9 cellular contexts compared by ENCODE assay signal in genomic region chr2:159290289-159290907, GRCh38. TPM values are rescaled to one million over a fixed set of nuclear protein-coding genes. Genes with fewer than 3 reads are reported as not detected.
A peak's percentile ranks its signal among the peaks of the same experiment; 100 is the strongest.
DNase-seq lines count a peak whose midpoint lies in the region; ATAC-seq and TF ChIP-seq lines count a peak whose summit lies in the region.
"Had no signal": no experiment of that assay in that cellular context is flagged by ENCODE, and none has a peak within 500 bp of the region (broad histone marks: within the 10 kb centered on the region; RNA-seq: fewer than 3 reads in every experiment).

No MANE protein-coding gene starts in this region.

- no peak overlapping the region for H3K27ac ChIP-seq in upper lobe of right lung

- intact Hi-C loops in mucosa of descending colon (cut with DNase I, micrococcal nuclease): no loop called here
- intact Hi-C loops in upper lobe of right lung (cut with DNase I): no loop called here

- no peaks in the 10 kb centered on the region for H3K4me1 ChIP-seq in mucosa of descending colon (ENCODE audit: low read depth)
- no peaks in the 10 kb centered on the region for H3K4me1 ChIP-seq in upper lobe of right lung

- no peaks in the 10 kb centered on the region for H3K36me3 ChIP-seq in mucosa of descending colon (ENCODE audit: low read depth)
- no peaks in the 10 kb centered on the region for H3K36me3 ChIP-seq in upper lobe of right lung

- no peaks in the 10 kb centered on the region for H3K36me3 Mint-ChIP-seq in progenitor cell of endocrine pancreas (ENCODE audit: insufficient read depth)
- H3K36me3 Mint-ChIP-seq: IgD-negative memory B cell had no signal

- no peak overlapping the region for H3K4me3 Mint-ChIP-seq in progenitor cell of endocrine pancreas (ENCODE audit: low read depth)

- H3K27me3 ChIP-seq in upper lobe of right lung: no peaks in the 10 kb centered on the region

- DNase-seq in D341Med (ENCODE audit: low spot score) (peak; percentile 40), HuH-7.5 (ENCODE audit: low spot score) (peak; percentile 12), SIG-M5 treated with dmso at 0.1 percent for 504 hours (lab: John Stamatoyannopoulos, UW; ENCODE audit: unreplicated experiment) (peak; percentile 91), fibroblast of the conjunctiva (ENCODE audit: low read depth) (peak; percentile 92), progenitor cell of endocrine pancreas (ENCODE audit: low spot score, unreplicated experiment) (no peak), mucosa of descending colon (no peak), upper lobe of right lung (no peak)

- H3K27me3 Mint-ChIP-seq in progenitor cell of endocrine pancreas: no peaks in the 10 kb centered on the region

- no peaks in the 10 kb centered on the region for H3K9me3 ChIP-seq in mucosa of descending colon
- H3K9me3 ChIP-seq in upper lobe of right lung: no peaks in the 10 kb centered on the region

- TF ChIP-seq CTCF in progenitor cell of endocrine pancreas (IDR thresholded peaks at IDR 0.05; ENCODE audit: unreplicated experiment): no peak
- TF ChIP-seq CTCF in mucosa of descending colon (IDR thresholded peaks at IDR 0.05): no peak
- TF ChIP-seq CTCF in upper lobe of right lung (IDR thresholded peaks at IDR 0.05): no peak

- no peaks in the 10 kb centered on the region for H3K9me3 Mint-ChIP-seq in progenitor cell of endocrine pancreas (ENCODE audit: low read depth)
- H3K9me3 Mint-ChIP-seq: IgD-negative memory B cell had no signal

- ATAC-seq in mucosa of descending colon: no peak
- ATAC-seq in upper lobe of right lung: no peak
- ATAC-seq in GM18909 (IDR thresholded peaks at IDR 0.05; ENCODE audit: poor library complexity, unreplicated experiment): no peak

- no peak overlapping the region for H3K27ac Mint-ChIP-seq in progenitor cell of endocrine pancreas
- H3K27ac Mint-ChIP-seq: IgD-negative memory B cell had no signal

- peaks cover 10% of the 10 kb centered on the region for H3K4me1 Mint-ChIP-seq in progenitor cell of endocrine pancreas (ENCODE audit: low read depth)

- H3K4me3 ChIP-seq in mucosa of descending colon (no peak overlapping the region), upper lobe of right lung (no peak overlapping the region)

RNA-seq across cellular contexts. Expression of gene WDSUB1, which starts 3.9 kb away (rescaled TPM):
- total RNA-seq in progenitor cell of endocrine pancreas (13.0 and 14.9 TPM in 2 replicates), mucosa of descending colon (10 to 100 TPM in 1 of 3 donors, 1 to 10 TPM in 2; 7.5 to 12.5 (median 9.1) TPM), upper lobe of right lung (16.9 TPM)

Comparison
In these comparisons a context has a peak if more than half of its experiments do, and no peak if none do; other contexts are left out.
1. DNase-seq: peak in D341Med (single experiment), HuH-7.5 (single experiment), SIG-M5 treated with dmso at 0.1 percent for 504 hours (single experiment) and fibroblast of the conjunctiva (single experiment); none in progenitor cell of endocrine pancreas (single experiment), mucosa of descending colon (0 of 3) and upper lobe of right lung (single experiment).